Comparison of ENCODE assay signal across 8 cellular contexts in the genomic region with DNA sequence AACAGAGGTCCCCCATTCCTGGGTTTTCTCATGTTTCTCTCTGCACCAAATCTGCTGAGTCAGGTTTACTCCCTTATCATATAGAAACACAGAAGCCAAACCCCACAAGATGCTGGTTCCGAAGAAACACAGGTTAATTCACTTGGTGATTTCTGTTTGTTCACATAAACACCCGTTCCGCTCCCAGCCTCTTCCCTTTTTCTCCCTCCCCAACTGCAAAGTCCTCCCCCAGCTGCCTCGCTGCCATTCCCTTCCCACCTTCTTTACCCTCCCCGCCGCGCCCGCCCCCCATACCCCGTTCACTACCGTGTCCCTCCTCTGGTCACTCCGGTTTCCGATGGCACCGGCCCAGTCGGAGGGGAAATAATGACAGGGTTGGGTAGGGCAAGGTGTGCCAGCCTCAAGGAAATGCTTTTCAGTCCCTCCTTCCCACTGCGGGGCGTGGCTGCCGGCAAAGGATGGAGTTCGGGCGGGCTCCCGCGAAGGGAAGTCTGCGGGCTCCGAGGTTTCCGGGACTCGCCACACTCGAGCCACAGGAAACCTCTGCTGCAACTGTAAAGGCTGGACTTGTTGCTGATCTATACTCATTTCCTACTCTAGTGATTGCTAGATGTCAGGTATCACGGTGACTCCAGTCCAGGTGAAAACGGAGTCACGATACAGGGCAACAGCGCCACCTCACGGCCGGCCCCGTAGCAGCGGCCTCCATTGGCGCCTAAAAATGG. TPM values are rescaled to one million over a fixed set of nuclear protein-coding genes. Genes with fewer than 3 reads are reported as not detected.
DNase-seq lines count a peak whose midpoint lies in the region; ATAC-seq and TF ChIP-seq lines count a peak whose summit lies in the region.

A gene with protein sequence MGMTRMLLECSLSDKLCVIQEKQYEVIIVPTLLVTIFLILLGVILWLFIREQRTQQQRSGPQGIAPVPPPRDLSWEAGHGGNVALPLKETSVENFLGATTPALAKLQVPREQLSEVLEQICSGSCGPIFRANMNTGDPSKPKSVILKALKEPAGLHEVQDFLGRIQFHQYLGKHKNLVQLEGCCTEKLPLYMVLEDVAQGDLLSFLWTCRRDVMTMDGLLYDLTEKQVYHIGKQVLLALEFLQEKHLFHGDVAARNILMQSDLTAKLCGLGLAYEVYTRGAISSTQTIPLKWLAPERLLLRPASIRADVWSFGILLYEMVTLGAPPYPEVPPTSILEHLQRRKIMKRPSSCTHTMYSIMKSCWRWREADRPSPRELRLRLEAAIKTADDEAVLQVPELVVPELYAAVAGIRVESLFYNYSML (minus strand): TSS at position 393 of the 725 bp plus-strand sequence. CDS start 39,434 bp downstream, outside the sequence.

- H3K4me3 Mint-ChIP-seq in activated T-helper 17 cell treated with anti-CD3 and anti-CD28 coated beads, Interleukin-2, amount 50 U/mL, for 72 hours: peak within 1 kb of the TSS; percentile 70
- peak within 1 kb of the TSS; percentile 86 for H3K4me3 Mint-ChIP-seq in neural progenitor cell
- H3K4me3 Mint-ChIP-seq in stimulated activated naive CD8-positive, alpha-beta T cell treated with anti-CD3 and anti-CD28 coated beads, Interleukin-15, amount 100 ng/mL, for 72 hours: peak within 1 kb of the TSS; percentile 88 to 89

- H3K9me3 ChIP-seq in neural progenitor cell (ENCODE audit: low read depth): no peaks in the 10 kb centered on the region

- H4K20me1 ChIP-seq in neural progenitor cell (ENCODE audit: low read depth): no peaks in the 10 kb centered on the region

- peak within 1 kb of the TSS; percentile 83 for H3K4me2 ChIP-seq in neural progenitor cell

- ATAC-seq in activated T-helper 17 cell treated with anti-CD3 and anti-CD28 coated beads, Interleukin-2, amount 50 U/mL, for 72 hours (replicated peaks): peak; percentile 94
- peak; percentile 97 for ATAC-seq in stimulated activated naive CD8-positive, alpha-beta T cell treated with anti-CD3 and anti-CD28 coated beads, Interleukin-15, amount 100 ng/mL, for 72 hours

- no peaks in the 10 kb centered on the region for H3K36me3 Mint-ChIP-seq in activated T-helper 17 cell treated with anti-CD3 and anti-CD28 coated beads, Interleukin-2, amount 50 U/mL, for 72 hours (ENCODE audit: low read depth)
- no peaks in the 10 kb centered on the region for H3K36me3 Mint-ChIP-seq in neural progenitor cell

- H3K79me2 ChIP-seq in neural progenitor cell (ENCODE audit: low read depth): no peaks in the 10 kb centered on the region

- H3K27me3 Mint-ChIP-seq in activated T-helper 17 cell treated with anti-CD3 and anti-CD28 coated beads, Interleukin-2, amount 50 U/mL, for 72 hours: peaks cover 20% of the 10 kb centered on the region
- peaks cover 8% of the 10 kb centered on the region for H3K27me3 Mint-ChIP-seq in neural progenitor cell (ENCODE audit: insufficient read depth, low read depth)
- peaks cover 30% of the 10 kb centered on the region for H3K27me3 Mint-ChIP-seq in stimulated activated naive CD8-positive, alpha-beta T cell treated with anti-CD3 and anti-CD28 coated beads, Interleukin-15, amount 100 ng/mL, for 72 hours

- H2AFZ ChIP-seq in neural progenitor cell (replicated peaks): peak within 1 kb of the TSS; percentile 99

- H3K27me3 ChIP-seq in neural progenitor cell: peaks cover 19% of the 10 kb centered on the region

- no peak within 1 kb of the TSS for H3K9ac ChIP-seq in neural progenitor cell

- H3K27ac ChIP-seq in neural progenitor cell: no peak within 1 kb of the TSS

- no peaks in the 10 kb centered on the region for H3F3A ChIP-seq in neural progenitor cell (ENCODE audit: low read depth)

- peak within 1 kb of the TSS; percentile 59 for H3K27ac Mint-ChIP-seq in activated T-helper 17 cell treated with anti-CD3 and anti-CD28 coated beads, Interleukin-2, amount 50 U/mL, for 72 hours
- no peak within 1 kb of the TSS for H3K27ac Mint-ChIP-seq in neural progenitor cell
- peak within 1 kb of the TSS; percentile 35 to 57 for H3K27ac Mint-ChIP-seq in stimulated activated naive CD8-positive, alpha-beta T cell treated with anti-CD3 and anti-CD28 coated beads, Interleukin-15, amount 100 ng/mL, for 72 hours

- peaks cover 5% of the 10 kb centered on the region for H3K4me1 Mint-ChIP-seq in activated T-helper 17 cell treated with anti-CD3 and anti-CD28 coated beads, Interleukin-2, amount 50 U/mL, for 72 hours
- H3K4me1 Mint-ChIP-seq in neural progenitor cell: no peaks in the 10 kb centered on the region
- peaks cover 58% of the 10 kb centered on the region for H3K4me1 Mint-ChIP-seq in stimulated activated naive CD8-positive, alpha-beta T cell treated with anti-CD3 and anti-CD28 coated beads, Interleukin-15, amount 100 ng/mL, for 72 hours

- TF ChIP-seq CTCF in foreskin fibroblast (IDR thresholded peaks at IDR 0.05; ENCODE audit: low read depth, low read length) (peak; percentile 96), neural progenitor cell (IDR thresholded peaks at IDR 0.05) (peak; percentile 100)

- DNase-seq in SIG-M5 treated with dmso at 0.1 percent for 504 hours (lab: John Stamatoyannopoulos, UW; ENCODE audit: unreplicated experiment): peak; percentile 58
- DNase-seq in SIG-M5 (lab: John Stamatoyannopoulos, UW): no peak
- peak; percentile 36 for DNase-seq in HS-27A (ENCODE audit: low read depth)
- DNase-seq in OCI-M1 (lab: John Stamatoyannopoulos, UW): peak; percentile 77
- peak; percentile 4 to 72 for DNase-seq in foreskin fibroblast
- DNase-seq in neural progenitor cell (ENCODE audit: low spot score): peak; percentile 75
- peak; percentile 79 to 84 for DNase-seq in stimulated activated naive CD8-positive, alpha-beta T cell treated with anti-CD3 and anti-CD28 coated beads, Interleukin-15, amount 100 ng/mL, for 72 hours

- no peaks in the 10 kb centered on the region for H3K36me3 ChIP-seq in neural progenitor cell

- H3K9me3 Mint-ChIP-seq in activated T-helper 17 cell treated with anti-CD3 and anti-CD28 coated beads, Interleukin-2, amount 50 U/mL, for 72 hours: no peaks in the 10 kb centered on the region
- H3K9me3 Mint-ChIP-seq in neural progenitor cell: no peaks in the 10 kb centered on the region
- no peaks in the 10 kb centered on the region for H3K9me3 Mint-ChIP-seq in stimulated activated naive CD8-positive, alpha-beta T cell treated with anti-CD3 and anti-CD28 coated beads, Interleukin-15, amount 100 ng/mL, for 72 hours

- H3K4me3 ChIP-seq in foreskin fibroblast (ENCODE audit: low read depth in 1 of 2, low read length in 2 of 2) (peak within 1 kb of the TSS; percentile 67 to 73), neural progenitor cell (peak within 1 kb of the TSS; percentile 57)

- H3K4me1 ChIP-seq in neural progenitor cell: no peaks in the 10 kb centered on the region

RNA-seq across cellular contexts. Expression of the gene that starts here (rescaled TPM):
- under 1 TPM in 1 of 2 donors, not detected in 1; 0.17 TPM for total RNA-seq in activated T-helper 17 cell treated with anti-CD3 and anti-CD28 coated beads, Interleukin-2, amount 50 U/mL, for 72 hours
- total RNA-seq in neural progenitor cell (ENCODE audit: low replicate concordance): 0.06 and 0.15 TPM in 2 replicates

Comparison
In these comparisons a context has a peak if more than half of its experiments do, and no peak if none do; other contexts are left out.
1. Peak in ATAC-seq in activated T-helper 17 cell treated with anti-CD3 and anti-CD28 coated beads, Interleukin-2, amount 50 U/mL, for 72 hours; RNA of the gene not detected or under 1 TPM.
2. Peak in DNase-seq, H3K4me3 ChIP-seq and H3K4me2 ChIP-seq in neural progenitor cell; RNA of the gene not detected or under 1 TPM.